Comparison of ENCODE assay signal across 21 cellular contexts in the genomic region with DNA sequence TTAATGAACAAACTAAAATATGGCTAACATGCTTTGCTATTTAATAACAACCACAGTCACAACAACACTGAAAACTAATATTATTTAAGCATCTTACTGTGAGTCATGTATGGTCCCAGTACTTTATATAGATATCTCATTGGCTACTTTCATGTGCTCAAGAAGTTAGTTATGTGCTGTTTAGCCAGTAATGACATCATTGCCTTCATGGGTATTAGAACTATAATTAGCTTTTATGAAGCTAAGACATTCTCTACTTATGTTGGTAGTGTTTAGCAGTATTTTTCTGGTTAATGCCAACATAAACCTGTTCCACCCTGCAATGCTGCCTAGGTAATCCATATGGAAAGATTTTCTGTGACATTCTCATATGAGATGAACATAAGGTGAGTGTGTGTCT. TPM values are rescaled to one million over a fixed set of nuclear protein-coding genes. Genes with fewer than 3 reads are reported as not detected.
DNase-seq lines count a peak whose midpoint lies in the region; ATAC-seq and TF ChIP-seq lines count a peak whose summit lies in the region.
"Had no signal": no experiment of that assay in that cellular context is flagged by ENCODE, and none has a peak within 500 bp of the region (broad histone marks: within the 10 kb centered on the region; RNA-seq: fewer than 3 reads in every experiment).

No MANE protein-coding gene starts in this region.

- no peaks in the 10 kb centered on the region for H3K36me3 ChIP-seq in SK-N-SH (replicated peaks in 1 of 2; ENCODE audit: control insufficient read depth in 1 of 2, insufficient read depth in 2 of 2, low read length in 1 of 2)
- H3K36me3 ChIP-seq in Panc1 (ENCODE audit: control insufficient read depth, insufficient read depth, low read length) = no peaks in the 10 kb centered on the region; the same call in 1 of the 2 replicates
- H3K36me3 ChIP-seq in hepatocyte (replicated peaks; ENCODE audit: insufficient read depth, low read depth) = no peaks in the 10 kb centered on the region
- H3K36me3 ChIP-seq in tibial nerve = no peaks in the 10 kb centered on the region
- no peaks in the 10 kb centered on the region for H3K36me3 ChIP-seq in testis (ENCODE audit: low read depth, missing control alignments)
- H3K36me3 ChIP-seq: SJSA1 had no signal

- TF ChIP-seq EP300 in SK-N-SH (IDR thresholded peaks at IDR 0.05; ENCODE audit: borderline replicate concordance in 1 of 2, low read depth in 1 of 2, low read length in 1 of 2) (no peak), tibial nerve (IDR thresholded peaks at IDR 0.05) (no peak)

- H3K27me3 ChIP-seq in SK-N-SH (ENCODE audit: insufficient read depth) = no peaks in the 10 kb centered on the region
- H3K27me3 ChIP-seq in Panc1 (ENCODE audit: control insufficient read depth, insufficient read depth, low read length) = no peaks in the 10 kb centered on the region
- no peaks in the 10 kb centered on the region for H3K27me3 ChIP-seq in hepatocyte
- no peaks in the 10 kb centered on the region for H3K27me3 ChIP-seq in tibial nerve
- no peaks in the 10 kb centered on the region for H3K27me3 ChIP-seq in testis
- H3K27me3 ChIP-seq: SJSA1 had no signal

- in situ Hi-C loops in Panc1 (cut with HindIII; ENCODE audit: low pct_unique_long_range_greater_than_20kb, low sequenced_read_pairs) = no loop called here

- POLR2A ChIA-PET in SK-N-SH (lab: Yijun Ruan, JAX) = no interaction called here
- POLR2A ChIA-PET in Panc1 (lab: Charles Lee) = no interaction called here

- no peak overlapping the region for H3K4me3 ChIP-seq in SK-N-SH (ENCODE audit: low read depth in 2 of 2, low read length in 1 of 2)
- no peak overlapping the region for H3K4me3 ChIP-seq in Panc1 (ENCODE audit: low read depth in 2 of 2, low read length in 2 of 2)
- no peak overlapping the region for H3K4me3 ChIP-seq in hepatocyte
- no peak overlapping the region for H3K4me3 ChIP-seq in retinal pigment epithelial cell (ENCODE audit: low read length)
- H3K4me3 ChIP-seq in tibial nerve = no peak overlapping the region
- no peak overlapping the region for H3K4me3 ChIP-seq in testis
- H3K4me3 ChIP-seq: SJSA1 had no signal

- intact Hi-C loops in Panc1 (cut with micrococcal nuclease; ENCODE audit: unreplicated experiment) = no loop called here
- intact Hi-C loops in testis (cut with DNase I; ENCODE audit: low total_unique reads) = no loop called here

- peak overlapping the region; percentile 25; the same call in 1 of the 2 replicates for H3K4me2 ChIP-seq in SK-N-SH
- H3K4me2 ChIP-seq in hepatocyte = no peak overlapping the region
- H3K4me2 ChIP-seq: KMS-11 had no signal

- DNase-seq in SK-N-SH (no peak), Panc1 (ENCODE audit: low read depth, low spot score) (no peak), hepatocyte (ENCODE audit: low spot score) (no peak), retinal pigment epithelial cell (ENCODE audit: low read depth) (peak; percentile 54), tibial nerve (ENCODE audit: low spot score in 2 of 2) (no peak), NCI-H2107 (lab: John Stamatoyannopoulos, UW) (no peak), testis (no peak)
- DNase-seq: DMS79 treated with DMSO at 0.1 percent for 48 hours, GDM1, GOT3, NCI-H1417, NCI-H187, NCI-H2227 treated with DMSO at 0.1 percent for 48 hours, NCI-H510A treated with DMSO at 0.1 percent for 48 hours, NCI-H82, PC-3 had no signal

- TF ChIP-seq POLR2A in tibial nerve (IDR thresholded peaks at IDR 0.05) (no peak), testis (IDR thresholded peaks at IDR 0.05) (no peak)

- ATAC-seq in SK-N-SH treated with all-trans-retinoic acid at 6 μM for 48 hours (no peak), Panc1 (no peak)
- ATAC-seq: PC-3 had no signal

- no peak for TF ChIP-seq RAD21 in SK-N-SH (IDR thresholded peaks at IDR 0.05; ENCODE audit: low read length)

- H4K20me1 ChIP-seq in SK-N-SH (ENCODE audit: insufficient read depth) = no peaks in the 10 kb centered on the region
- H4K20me1 ChIP-seq in hepatocyte (ENCODE audit: insufficient read depth, poor library complexity, severe bottlenecking) = no peaks in the 10 kb centered on the region

- TF ChIP-seq CTCF in SK-N-SH (IDR thresholded peaks at IDR 0.05) (no peak), Panc1 (IDR thresholded peaks at IDR 0.05) (no peak), hepatocyte (IDR thresholded peaks at IDR 0.05; ENCODE audit: poor library complexity) (no peak), retinal pigment epithelial cell (conservative IDR thresholded peaks at IDR 0.05; ENCODE audit: low read depth, low read length) (no peak), tibial nerve (IDR thresholded peaks at IDR 0.05) (no peak), testis (IDR thresholded peaks at IDR 0.05) (no peak)

- no peaks in the 10 kb centered on the region for H3K9me3 ChIP-seq in SK-N-SH
- H3K9me3 ChIP-seq in Panc1 (ENCODE audit: control insufficient read depth, insufficient read depth, low read depth, low read length) = no peaks in the 10 kb centered on the region
- H3K9me3 ChIP-seq in hepatocyte (ENCODE audit: low read depth) = no peaks in the 10 kb centered on the region
- H3K9me3 ChIP-seq in tibial nerve = no peaks in the 10 kb centered on the region
- H3K9me3 ChIP-seq in testis = no peaks in the 10 kb centered on the region
- H3K9me3 ChIP-seq: SJSA1 had no signal

- H3K27ac ChIP-seq in SK-N-SH (ENCODE audit: low read depth in 2 of 2, low read length in 1 of 2) = peak overlapping the region; percentile 79 to 87; a peak in 3 of 4 replicates
- H3K27ac ChIP-seq in Panc1 (ENCODE audit: low read length) = peak overlapping the region; percentile 100
- peak overlapping the region; percentile 5 for H3K27ac ChIP-seq in hepatocyte
- no peak overlapping the region for H3K27ac ChIP-seq in tibial nerve
- H3K27ac ChIP-seq in testis = no peak overlapping the region
- H3K27ac ChIP-seq: 22Rv1, KMS-11, SJSA1 had no signal

- no TSS peak for BruUV-seq in Panc1 (replicated peaks; lab: Mats Ljungman, UMichigan)

- no peaks in the 10 kb centered on the region for H3K9me2 ChIP-seq in SK-N-SH
- no peaks in the 10 kb centered on the region for H3K9me2 ChIP-seq in hepatocyte (replicated peaks; ENCODE audit: insufficient read depth)

- H3F3A ChIP-seq in SK-N-SH (replicated peaks; ENCODE audit: insufficient read depth) = peaks cover 61% of the 10 kb centered on the region

- no peak overlapping the region for H2AFZ ChIP-seq in SK-N-SH (ENCODE audit: low read depth)
- no peak overlapping the region for H2AFZ ChIP-seq in hepatocyte

- CTCF ChIA-PET in SK-N-SH (lab: Yijun Ruan, JAX) = no interaction called here
- CTCF ChIA-PET in Panc1 (lab: Charles Lee) = interaction anchor here (0.6 kb wide), 1 partner anchor 447 kb away, joined by 5 read pairs; no protein-coding TSS in a partner anchor

- H3K4me1 ChIP-seq in SK-N-SH (ENCODE audit: control insufficient read depth in 1 of 2, insufficient read depth in 2 of 2, low read depth in 1 of 2, low read length in 1 of 2) (peaks cover 0 to 4% of the 10 kb centered on the region in 2 experiments; a peak in 3 of 4 replicates), Panc1 (ENCODE audit: control insufficient read depth, insufficient read depth, low read length) (peaks cover 99% of the 10 kb centered on the region), hepatocyte (ENCODE audit: insufficient read depth) (peaks cover 30% of the 10 kb centered on the region), tibial nerve (peaks cover 0 to 55% (median 2%) of the 10 kb centered on the region in 4 donors), testis (no peaks in the 10 kb centered on the region)
- H3K4me1 ChIP-seq: SJSA1 had no signal

- peaks cover 81% of the 10 kb centered on the region for H3K79me2 ChIP-seq in SK-N-SH (ENCODE audit: insufficient read depth)
- peaks cover 5% of the 10 kb centered on the region for H3K79me2 ChIP-seq in hepatocyte

- H3K9ac ChIP-seq in SK-N-SH = peak overlapping the region; percentile 39; the same call in 1 of the 2 replicates
- H3K9ac ChIP-seq: KMS-11 had no signal

TF ChIP-seq in SK-N-SH, 30 proteins besides CTCF, POLR2A, EP300 and RAD21 (continues in another document):
- TF ChIP-seq, protein P1, sequence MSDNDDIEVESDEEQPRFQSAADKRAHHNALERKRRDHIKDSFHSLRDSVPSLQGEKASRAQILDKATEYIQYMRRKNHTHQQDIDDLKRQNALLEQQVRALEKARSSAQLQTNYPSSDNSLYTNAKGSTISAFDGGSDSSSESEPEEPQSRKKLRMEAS (IDR thresholded peaks at IDR 0.05; ENCODE audit: low read depth) = no peak
- TF ChIP-seq YY1 (IDR thresholded peaks at IDR 0.05; ENCODE audit: low read depth) (no peak), FOXJ3 (CRISPR knock-in tag; IDR thresholded peaks at IDR 0.05) (no peak)
- TF ChIP-seq, protein P2, sequence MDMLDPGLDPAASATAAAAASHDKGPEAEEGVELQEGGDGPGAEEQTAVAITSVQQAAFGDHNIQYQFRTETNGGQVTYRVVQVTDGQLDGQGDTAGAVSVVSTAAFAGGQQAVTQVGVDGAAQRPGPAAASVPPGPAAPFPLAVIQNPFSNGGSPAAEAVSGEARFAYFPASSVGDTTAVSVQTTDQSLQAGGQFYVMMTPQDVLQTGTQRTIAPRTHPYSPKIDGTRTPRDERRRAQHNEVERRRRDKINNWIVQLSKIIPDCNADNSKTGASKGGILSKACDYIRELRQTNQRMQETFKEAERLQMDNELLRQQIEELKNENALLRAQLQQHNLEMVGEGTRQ (IDR thresholded peaks at IDR 0.05; ENCODE audit: borderline replicate concordance, low read depth, low read length) = no peak

TF ChIP-seq in SK-N-SH treated with all-trans-retinoic acid at 6 μM for 48 hours, 23 proteins besides CTCF, POLR2A, EP300 and RAD21 (continues in another document):
- TF ChIP-seq ZNF70 (CRISPR knock-in tag; IDR thresholded peaks at IDR 0.05) (no peak), TCF4 (CRISPR knock-in tag; IDR thresholded peaks at IDR 0.05; ENCODE audit: borderline replicate concordance) (no peak)
- TF ChIP-seq, protein P3, sequence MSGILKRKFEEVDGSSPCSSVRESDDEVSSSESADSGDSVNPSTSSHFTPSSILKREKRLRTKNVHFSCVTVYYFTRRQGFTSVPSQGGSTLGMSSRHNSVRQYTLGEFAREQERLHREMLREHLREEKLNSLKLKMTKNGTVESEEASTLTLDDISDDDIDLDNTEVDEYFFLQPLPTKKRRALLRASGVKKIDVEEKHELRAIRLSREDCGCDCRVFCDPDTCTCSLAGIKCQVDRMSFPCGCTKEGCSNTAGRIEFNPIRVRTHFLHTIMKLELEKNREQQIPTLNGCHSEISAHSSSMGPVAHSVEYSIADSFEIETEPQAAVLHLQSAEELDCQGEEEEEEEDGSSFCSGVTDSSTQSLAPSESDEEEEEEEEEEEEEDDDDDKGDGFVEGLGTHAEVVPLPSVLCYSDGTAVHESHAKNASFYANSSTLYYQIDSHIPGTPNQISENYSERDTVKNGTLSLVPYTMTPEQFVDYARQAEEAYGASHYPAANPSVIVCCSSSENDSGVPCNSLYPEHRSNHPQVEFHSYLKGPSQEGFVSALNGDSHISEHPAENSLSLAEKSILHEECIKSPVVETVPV (CRISPR knock-in tag; IDR thresholded peaks at IDR 0.05) = no peak

RNA-seq across cellular contexts. Expression of a gene that starts 56.1 kb away (rescaled TPM):
- 61.5 and 91.8 TPM in 2 replicates for polyA plus RNA-seq in SK-N-SH (2012; rRNA removed)
- 83.4 and 84.3 TPM in 2 replicates for polyA plus RNA-seq in SK-N-SH (2012; cell fraction: cytosol; rRNA removed)
- polyA plus RNA-seq in SK-N-SH (2012; cell fraction: nucleus; rRNA removed) = 78.5 and 178 TPM in 2 replicates
- total RNA-seq in Panc1 (2021; ENCODE audit: unreplicated experiment) = 259 TPM
- polyA plus RNA-seq in Panc1 (2012; ENCODE audit: insufficient read length) = 87.8 TPM
- 59.5 and 92.0 TPM in 2 replicates for total RNA-seq in hepatocyte
- polyA plus RNA-seq in hepatocyte = 13.9 and 15.0 TPM in 2 replicates
- 10 to 100 TPM; 35.4 to 59.9 (median 39.1) TPM for total RNA-seq in tibial nerve
- 10 to 100 TPM in 1 of 2 donors, 1 to 10 TPM in 1; 7.2 to 10.6 TPM for total RNA-seq in testis
- 5.1 TPM for polyA plus RNA-seq in testis (ENCODE audit: insufficient read depth, low read depth, low replicate concordance)
- total RNA-seq: B cell had no signal

Comparison
In these comparisons a context has a peak if more than half of its experiments do, and no peak if none do; other contexts are left out.
1. H3K27ac ChIP-seq: peak in SK-N-SH (2 of 2), Panc1 (single experiment) and hepatocyte (single experiment); none in tibial nerve (0 of 4) and testis (0 of 2).